ENCODE assay signal across 8 cellular contexts in the genomic region with DNA sequence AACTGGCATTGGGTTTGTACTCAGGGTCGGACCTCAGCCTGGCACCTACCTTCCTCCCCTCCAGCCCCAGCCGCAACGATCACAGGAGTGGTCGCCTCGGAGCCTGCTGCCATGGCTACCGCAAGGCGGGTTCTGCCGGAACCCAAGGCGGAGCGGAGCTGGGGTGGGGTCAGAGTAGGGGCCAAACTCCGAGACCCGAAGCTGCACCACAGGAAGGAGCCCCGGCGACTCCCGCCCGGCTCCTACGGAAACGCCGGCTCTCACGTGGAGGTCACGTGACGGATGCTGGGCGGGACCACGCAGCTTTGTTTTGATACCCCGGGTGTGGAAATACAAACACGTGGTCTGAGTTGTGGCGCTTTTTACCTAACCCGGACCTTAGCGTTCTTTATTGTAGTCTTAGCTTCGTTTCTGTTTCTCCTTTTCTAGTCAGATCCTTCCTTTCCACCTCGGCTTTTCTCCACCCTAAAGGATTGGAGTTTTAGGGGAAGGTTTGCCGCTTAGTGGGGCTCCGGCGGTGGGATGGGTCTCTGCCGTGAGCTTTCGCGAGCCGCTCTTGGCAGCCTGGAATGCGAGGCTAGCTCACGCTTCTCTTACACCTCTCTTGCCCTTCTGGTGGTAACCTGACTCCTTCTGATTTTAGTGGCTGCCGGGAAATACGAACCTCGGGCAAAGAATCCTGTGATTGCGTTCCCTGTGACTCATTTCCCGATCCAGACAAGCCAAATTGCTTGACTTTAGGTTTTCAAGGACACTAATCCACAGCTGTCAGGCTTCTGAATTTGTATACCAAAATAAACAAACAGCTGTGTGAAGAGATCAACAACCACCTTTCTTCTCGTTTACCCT. TPM values are rescaled to one million over a fixed set of nuclear protein-coding genes. Genes with fewer than 3 reads are reported as not detected.
A peak's percentile ranks its signal among the peaks of the same experiment; 100 is the strongest.
DNase-seq lines count a peak whose midpoint lies in the region; ATAC-seq and TF ChIP-seq lines count a peak whose summit lies in the region.

Gene HSPBAP1 (minus strand): TSS at position 264 of the 849 bp plus-strand sequence. CDS start 151 bp downstream, at position 113.

- H3K27me3 ChIP-seq in ascending aorta, result no peaks in the 10 kb centered on the region
- no peaks in the 10 kb centered on the region for H3K27me3 ChIP-seq in hepatocyte
- no peaks in the 10 kb centered on the region for H3K27me3 ChIP-seq in gastrocnemius medialis

- no peaks in the 10 kb centered on the region for H4K20me1 ChIP-seq in hepatocyte (ENCODE audit: insufficient read depth, poor library complexity, severe bottlenecking)

- H3K9me2 ChIP-seq in hepatocyte (replicated peaks; ENCODE audit: insufficient read depth), result no peaks in the 10 kb centered on the region

- intact Hi-C loops in ascending aorta (cut with DNase I) (loop anchor here (1.0 to 10.0 kb wide), 5 partner anchors 112 to 1046 kb away; partner anchors contain the start of genes GOLGB1, KPNA1 and WDR5B), gastrocnemius medialis (cut with DNase I; ENCODE audit: low total_unique reads) (loop anchor here (1.0 to 10.0 kb wide), 4 partner anchors 31 to 1199 kb away; partner anchors contain the start of genes FBXO40, KPNA1 and WDR5B)

- TF ChIP-seq CTCF in GM12864 (IDR thresholded peaks at IDR 0.05; ENCODE audit: low read depth, low read length, missing control alignments) (no peak), ascending aorta (IDR thresholded peaks at IDR 0.05) (no peak), hepatocyte (IDR thresholded peaks at IDR 0.05; ENCODE audit: poor library complexity) (no peak), gastrocnemius medialis (IDR thresholded peaks at IDR 0.05 in 4 of 5, conservative IDR thresholded peaks at IDR 0.05 in 1 of 5) (peak in 2 of 5 experiments; percentile 39 to 50)

- peak within 1 kb of the TSS; percentile 79 for H3K4me3 ChIP-seq in GM12864 (ENCODE audit: low read depth, low read length)
- peak within 1 kb of the TSS; percentile 89 to 98 for H3K4me3 ChIP-seq in ascending aorta
- peak within 1 kb of the TSS; percentile 98 for H3K4me3 ChIP-seq in hepatocyte
- peak within 1 kb of the TSS; percentile 74 to 90 (median 78) for H3K4me3 ChIP-seq in gastrocnemius medialis

- H3K36me3 ChIP-seq in ascending aorta (no peaks in the 10 kb centered on the region), hepatocyte (replicated peaks; ENCODE audit: insufficient read depth, low read depth) (no peaks in the 10 kb centered on the region), gastrocnemius medialis (no peaks in the 10 kb centered on the region)

- H3K4me1 ChIP-seq in ascending aorta (peaks cover 3 to 5% of the 10 kb centered on the region in 2 donors), hepatocyte (ENCODE audit: insufficient read depth) (peaks cover 12% of the 10 kb centered on the region), gastrocnemius medialis (peaks cover 55 to 56% of the 10 kb centered on the region in 2 donors)

- H3K79me2 ChIP-seq in hepatocyte, result peaks cover 47% of the 10 kb centered on the region

- WGBS in hepatocyte (ENCODE audit: low lambda C conversion rate, missing lambda C conversion rate), result under 1% methylated on average over 46 of the region's 46 CpGs

- peak within 1 kb of the TSS; percentile 85 for H2AFZ ChIP-seq in hepatocyte

- peak; percentile 60 for ATAC-seq in HG02763 (IDR thresholded peaks at IDR 0.05; ENCODE audit: unreplicated experiment)
- peak; percentile 76 to 84 for ATAC-seq in gastrocnemius medialis

- peak; percentile 80 for DNase-seq in GM12864 (ENCODE audit: low read depth)
- peak; percentile 92 for DNase-seq in RPMI8226
- DNase-seq in ascending aorta (ENCODE audit: low spot score in 2 of 2), result peak; percentile 74 to 96
- peak; percentile 94 for DNase-seq in hepatocyte (ENCODE audit: low spot score)
- peak; percentile 94 to 96 for DNase-seq in gastrocnemius medialis
- no peak for DNase-seq in NCI-H2081 treated with DMSO at 0.1 percent for 48 hours (lab: John Stamatoyannopoulos, UW)
- no peak for DNase-seq in NCI-H1930 (lab: John Stamatoyannopoulos, UW)

- peak within 1 kb of the TSS; percentile 90 for H3K4me2 ChIP-seq in hepatocyte

- H3K9me3 ChIP-seq in ascending aorta (no peaks in the 10 kb centered on the region), hepatocyte (ENCODE audit: low read depth) (no peaks in the 10 kb centered on the region), gastrocnemius medialis (no peaks in the 10 kb centered on the region)

- in situ Hi-C loops in gastrocnemius medialis (cut with MboI; ENCODE audit: low sequenced_read_pairs in 4 of 4), result loop anchor here in 1 of 4 donors (25.0 kb wide), 1 partner anchor 406 kb away; the partner anchor contains the start of genes FAM162A and MIX23

- peak; percentile 96 for TF ChIP-seq POLR2A in gastrocnemius medialis (IDR thresholded peaks at IDR 0.05)

- H3K27ac ChIP-seq in ascending aorta, result peak within 1 kb of the TSS; percentile 96 to 100
- peak within 1 kb of the TSS; percentile 95 for H3K27ac ChIP-seq in hepatocyte
- peak within 1 kb of the TSS; percentile 95 to 99 (median 96) for H3K27ac ChIP-seq in gastrocnemius medialis

RNA-seq across cellular contexts. Expression of gene HSPBAP1, which starts in this region (rescaled TPM):
- 2.4 TPM for total RNA-seq in ascending aorta
- 7.9 and 11.0 TPM in 2 replicates for total RNA-seq in hepatocyte
- 6.2 and 9.3 TPM in 2 replicates for polyA plus RNA-seq in hepatocyte
- 10 to 100 TPM; 14.5 to 30.7 (median 17.0) TPM for total RNA-seq in gastrocnemius medialis

Comparison
In these comparisons a context has a peak if more than half of its experiments do, and no peak if none do; other contexts are left out.
1. DNase-seq: peak in GM12864 (single experiment), RPMI8226 (single experiment), ascending aorta (2 of 2), hepatocyte (single experiment) and gastrocnemius medialis (2 of 2); none in NCI-H2081 treated with DMSO at 0.1 percent for 48 hours (single experiment) and NCI-H1930 (0 of 2).
2. Peak in every context shown above with its lines, with median percentiles within 50 percentile points of each other: H3K4me3 ChIP-seq and H3K27ac ChIP-seq.